Comparison of ENCODE assay signal across 10 cellular contexts in the genomic region with DNA sequence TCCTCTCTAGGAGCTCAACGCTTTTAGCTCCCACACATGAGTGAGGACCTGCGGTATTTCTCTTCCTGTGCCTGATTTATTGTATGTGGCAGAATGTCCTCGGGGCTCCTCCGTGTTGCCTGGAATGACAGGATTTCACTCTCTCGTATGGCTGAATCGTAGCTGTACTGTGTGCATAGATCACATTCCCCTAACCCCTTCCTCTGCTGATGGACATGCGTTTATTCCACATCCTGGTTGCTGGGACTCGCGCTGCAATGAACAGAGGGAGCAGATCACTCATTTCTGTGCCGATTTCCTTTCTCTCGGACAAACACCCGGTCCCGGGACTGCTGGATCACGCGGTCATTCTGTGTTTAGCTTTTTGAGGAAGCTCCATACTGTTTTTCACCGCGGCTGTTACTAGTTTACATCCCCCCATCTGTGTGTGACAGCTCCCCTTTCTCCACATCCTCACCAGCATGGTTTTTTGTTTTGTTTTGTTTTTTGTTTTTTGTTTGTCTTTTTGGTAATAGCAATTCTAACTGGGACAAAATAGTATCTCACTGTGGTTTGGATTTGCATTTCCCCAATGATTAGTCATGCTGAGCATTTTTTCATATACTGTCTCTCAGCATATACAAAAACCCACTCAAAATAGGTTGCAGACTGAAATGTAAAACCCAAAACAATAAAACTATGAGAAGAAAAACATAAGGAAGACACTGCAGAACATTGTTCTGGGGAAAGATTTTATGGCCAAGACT.
DNase-seq lines count a peak whose midpoint lies in the region; ATAC-seq, FAIRE-seq and TF ChIP-seq lines count a peak whose summit lies in the region.
"Had no signal": no experiment of that assay in that cellular context is flagged by ENCODE, and none has a peak within 500 bp of the region (broad histone marks: within the 10 kb centered on the region; RNA-seq: fewer than 3 reads in every experiment).

No MANE protein-coding gene starts in this region.

- peak; percentile 57 for ATAC-seq in activated T-helper 17 cell treated with anti-CD3 and anti-CD28 coated beads, Interleukin-2, amount 50 U/mL, for 72 hours (replicated peaks)

- TF ChIP-seq CTCF in HFFc6 (IDR thresholded peaks at IDR 0.05) (no peak), kidney (IDR thresholded peaks at IDR 0.05; ENCODE audit: borderline replicate concordance, extremely low read depth, insufficient read depth) (no peak)

- H3K4me1 Mint-ChIP-seq in HFFc6 (ENCODE audit: low read depth) = peaks cover 23% of the 10 kb centered on the region
- peaks cover 33% of the 10 kb centered on the region for H3K4me1 Mint-ChIP-seq in activated T-helper 17 cell treated with anti-CD3 and anti-CD28 coated beads, Interleukin-2, amount 50 U/mL, for 72 hours

- no peak overlapping the region for H3K27ac ChIP-seq in kidney (ENCODE audit: low read depth in 2 of 2, low read length in 2 of 2)

- peaks cover 0 to 7% of the 10 kb centered on the region in 2 donors for H3K4me1 ChIP-seq in kidney (ENCODE audit: control insufficient read depth in 1 of 2, insufficient read depth in 1 of 2, low read depth in 1 of 2, low read length in 2 of 2)

- peak overlapping the region; percentile 54 for H3K4me3 Mint-ChIP-seq in HFFc6
- peak overlapping the region; percentile 56 for H3K4me3 Mint-ChIP-seq in activated T-helper 17 cell treated with anti-CD3 and anti-CD28 coated beads, Interleukin-2, amount 50 U/mL, for 72 hours

- FAIRE-seq in kidney (lab: Jason Lieb, UNC) = no peak
- FAIRE-seq: GM19239 had no signal

- H3K36me3 ChIP-seq in kidney (ENCODE audit: control insufficient read depth in 1 of 2, insufficient read depth in 2 of 2, low read length in 2 of 2) = no peaks in the 10 kb centered on the region

- peaks cover 5% of the 10 kb centered on the region; the same call in 1 of the 2 replicates for H3K36me3 Mint-ChIP-seq in HFFc6 (ENCODE audit: low read depth)
- peaks cover 4% of the 10 kb centered on the region for H3K36me3 Mint-ChIP-seq in activated T-helper 17 cell treated with anti-CD3 and anti-CD28 coated beads, Interleukin-2, amount 50 U/mL, for 72 hours (ENCODE audit: low read depth)

- H3K9ac ChIP-seq in kidney (ENCODE audit: low read length in 2 of 2) = no peak overlapping the region

- H3K27me3 Mint-ChIP-seq in HFFc6 (ENCODE audit: insufficient read depth) = peaks cover 21% of the 10 kb centered on the region
- no peaks in the 10 kb centered on the region for H3K27me3 Mint-ChIP-seq in activated T-helper 17 cell treated with anti-CD3 and anti-CD28 coated beads, Interleukin-2, amount 50 U/mL, for 72 hours

- intact Hi-C loops in kidney (cut with DNase I) = no loop called here

- DNase-seq in Ammon's horn (ENCODE audit: low spot score) = peak; percentile 22
- no peak for DNase-seq in HFFc6
- peak; percentile 22 for DNase-seq in kidney
- no peak for DNase-seq in NAMALWA (ENCODE audit: low spot score)
- no peak for DNase-seq in T-helper 9 cell
- DNase-seq in HK-2 (ENCODE audit: unreplicated experiment) = no peak
- DNase-seq in NCI-H187 treated with DMSO at 0.1 percent for 48 hours (lab: John Stamatoyannopoulos, UW) = no peak
- DNase-seq: NCI-H2029 had no signal

- H3K4me3 ChIP-seq in kidney (ENCODE audit: low read length in 2 of 2) = no peak overlapping the region

- peaks cover 4% of the 10 kb centered on the region for H3K9me3 Mint-ChIP-seq in HFFc6
- H3K9me3 Mint-ChIP-seq in activated T-helper 17 cell treated with anti-CD3 and anti-CD28 coated beads, Interleukin-2, amount 50 U/mL, for 72 hours = peaks cover 4% of the 10 kb centered on the region

- no peaks in the 10 kb centered on the region for H3K9me3 ChIP-seq in kidney (ENCODE audit: control insufficient read depth in 1 of 2, low read length in 2 of 2)

- H3K27ac Mint-ChIP-seq in HFFc6 = no peak overlapping the region
- peak overlapping the region; percentile 21 for H3K27ac Mint-ChIP-seq in activated T-helper 17 cell treated with anti-CD3 and anti-CD28 coated beads, Interleukin-2, amount 50 U/mL, for 72 hours

Comparison
In these comparisons a context has a peak if more than half of its experiments do, and no peak if none do; other contexts are left out.
1. DNase-seq: peak in Ammon's horn (single experiment) and kidney (single experiment); none in HFFc6 (single experiment), NAMALWA (single experiment), T-helper 9 cell (single experiment), HK-2 (single experiment) and NCI-H187 treated with DMSO at 0.1 percent for 48 hours (single experiment).